In the genomic region with DNA sequence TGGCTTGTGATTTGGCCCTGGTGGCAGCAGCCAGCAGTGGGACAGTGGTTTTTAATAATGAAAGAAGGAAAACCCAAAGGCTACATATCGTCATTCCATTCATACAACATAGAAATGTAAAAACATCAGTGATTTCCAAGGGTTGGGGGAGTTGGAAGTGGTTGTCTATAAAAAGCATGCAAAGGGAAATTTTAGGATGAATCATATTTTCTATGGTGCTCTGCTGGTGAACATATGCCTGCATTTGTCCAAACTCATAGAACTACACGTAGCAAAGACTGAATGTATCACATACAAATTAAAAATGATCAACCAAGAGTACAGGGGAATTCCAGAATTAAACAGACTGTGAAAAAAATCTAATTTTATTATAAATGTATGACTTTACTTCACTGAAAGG, we compare ENCODE assay signal across 1 cellular context.
TF ChIP-seq lines count a peak whose summit lies in the region.

No MANE protein-coding gene starts in this region.

TF ChIP-seq in SK-N-SH, 30 proteins besides CTCF, POLR2A, EP300 and RAD21:
- TF ChIP-seq GABPA (IDR thresholded peaks at IDR 0.05; ENCODE audit: low read depth) (no peak), SIN3A (IDR thresholded peaks at IDR 0.05; ENCODE audit: borderline replicate concordance, low read depth, low read length) (no peak), YY1 (IDR thresholded peaks at IDR 0.05; ENCODE audit: low read depth) (no peak), TEAD4 (IDR thresholded peaks at IDR 0.05; ENCODE audit: borderline replicate concordance, insufficient read depth) (no peak), CHD2 (IDR thresholded peaks at IDR 0.05; ENCODE audit: low read length, partially characterized antibody) (no peak), RXRA (IDR thresholded peaks at IDR 0.05; ENCODE audit: borderline replicate concordance, low read depth) (no peak), NRF1 (IDR thresholded peaks at IDR 0.05; ENCODE audit: low read depth, low read length) (no peak), RCOR1 (IDR thresholded peaks at IDR 0.05; ENCODE audit: low read length) (no peak), GATA2 (CRISPR knock-in tag; IDR thresholded peaks at IDR 0.05) (no peak), RFX5 (IDR thresholded peaks at IDR 0.05; ENCODE audit: low read length) (no peak), FOSL2 (IDR thresholded peaks at IDR 0.05; ENCODE audit: borderline replicate concordance, low read depth) (no peak), MEF2A (IDR thresholded peaks at IDR 0.05; ENCODE audit: borderline replicate concordance, low read depth) (no peak), POLR2AphosphoS5 (IDR thresholded peaks at IDR 0.05; ENCODE audit: low read depth, low read length) (no peak)
- TF ChIP-seq, protein P1, sequence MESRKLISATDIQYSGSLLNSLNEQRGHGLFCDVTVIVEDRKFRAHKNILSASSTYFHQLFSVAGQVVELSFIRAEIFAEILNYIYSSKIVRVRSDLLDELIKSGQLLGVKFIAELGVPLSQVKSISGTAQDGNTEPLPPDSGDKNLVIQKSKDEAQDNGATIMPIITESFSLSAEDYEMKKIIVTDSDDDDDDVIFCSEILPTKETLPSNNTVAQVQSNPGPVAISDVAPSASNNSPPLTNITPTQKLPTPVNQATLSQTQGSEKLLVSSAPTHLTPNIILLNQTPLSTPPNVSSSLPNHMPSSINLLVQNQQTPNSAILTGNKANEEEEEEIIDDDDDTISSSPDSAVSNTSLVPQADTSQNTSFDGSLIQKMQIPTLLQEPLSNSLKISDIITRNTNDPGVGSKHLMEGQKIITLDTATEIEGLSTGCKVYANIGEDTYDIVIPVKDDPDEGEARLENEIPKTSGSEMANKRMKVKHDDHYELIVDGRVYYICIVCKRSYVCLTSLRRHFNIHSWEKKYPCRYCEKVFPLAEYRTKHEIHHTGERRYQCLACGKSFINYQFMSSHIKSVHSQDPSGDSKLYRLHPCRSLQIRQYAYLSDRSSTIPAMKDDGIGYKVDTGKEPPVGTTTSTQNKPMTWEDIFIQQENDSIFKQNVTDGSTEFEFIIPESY (IDR thresholded peaks at IDR 0.05; ENCODE audit: borderline replicate concordance, low read depth), result no peak
- TF ChIP-seq, protein P2, sequence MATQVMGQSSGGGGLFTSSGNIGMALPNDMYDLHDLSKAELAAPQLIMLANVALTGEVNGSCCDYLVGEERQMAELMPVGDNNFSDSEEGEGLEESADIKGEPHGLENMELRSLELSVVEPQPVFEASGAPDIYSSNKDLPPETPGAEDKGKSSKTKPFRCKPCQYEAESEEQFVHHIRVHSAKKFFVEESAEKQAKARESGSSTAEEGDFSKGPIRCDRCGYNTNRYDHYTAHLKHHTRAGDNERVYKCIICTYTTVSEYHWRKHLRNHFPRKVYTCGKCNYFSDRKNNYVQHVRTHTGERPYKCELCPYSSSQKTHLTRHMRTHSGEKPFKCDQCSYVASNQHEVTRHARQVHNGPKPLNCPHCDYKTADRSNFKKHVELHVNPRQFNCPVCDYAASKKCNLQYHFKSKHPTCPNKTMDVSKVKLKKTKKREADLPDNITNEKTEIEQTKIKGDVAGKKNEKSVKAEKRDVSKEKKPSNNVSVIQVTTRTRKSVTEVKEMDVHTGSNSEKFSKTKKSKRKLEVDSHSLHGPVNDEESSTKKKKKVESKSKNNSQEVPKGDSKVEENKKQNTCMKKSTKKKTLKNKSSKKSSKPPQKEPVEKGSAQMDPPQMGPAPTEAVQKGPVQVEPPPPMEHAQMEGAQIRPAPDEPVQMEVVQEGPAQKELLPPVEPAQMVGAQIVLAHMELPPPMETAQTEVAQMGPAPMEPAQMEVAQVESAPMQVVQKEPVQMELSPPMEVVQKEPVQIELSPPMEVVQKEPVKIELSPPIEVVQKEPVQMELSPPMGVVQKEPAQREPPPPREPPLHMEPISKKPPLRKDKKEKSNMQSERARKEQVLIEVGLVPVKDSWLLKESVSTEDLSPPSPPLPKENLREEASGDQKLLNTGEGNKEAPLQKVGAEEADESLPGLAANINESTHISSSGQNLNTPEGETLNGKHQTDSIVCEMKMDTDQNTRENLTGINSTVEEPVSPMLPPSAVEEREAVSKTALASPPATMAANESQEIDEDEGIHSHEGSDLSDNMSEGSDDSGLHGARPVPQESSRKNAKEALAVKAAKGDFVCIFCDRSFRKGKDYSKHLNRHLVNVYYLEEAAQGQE (IDR thresholded peaks at IDR 0.05; ENCODE audit: low read depth, low read length), result no peak
- TF ChIP-seq, protein P3, sequence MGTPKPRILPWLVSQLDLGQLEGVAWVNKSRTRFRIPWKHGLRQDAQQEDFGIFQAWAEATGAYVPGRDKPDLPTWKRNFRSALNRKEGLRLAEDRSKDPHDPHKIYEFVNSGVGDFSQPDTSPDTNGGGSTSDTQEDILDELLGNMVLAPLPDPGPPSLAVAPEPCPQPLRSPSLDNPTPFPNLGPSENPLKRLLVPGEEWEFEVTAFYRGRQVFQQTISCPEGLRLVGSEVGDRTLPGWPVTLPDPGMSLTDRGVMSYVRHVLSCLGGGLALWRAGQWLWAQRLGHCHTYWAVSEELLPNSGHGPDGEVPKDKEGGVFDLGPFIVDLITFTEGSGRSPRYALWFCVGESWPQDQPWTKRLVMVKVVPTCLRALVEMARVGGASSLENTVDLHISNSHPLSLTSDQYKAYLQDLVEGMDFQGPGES (IDR thresholded peaks at IDR 0.05; ENCODE audit: low read depth, low read length), result no peak
- TF ChIP-seq, protein P4, sequence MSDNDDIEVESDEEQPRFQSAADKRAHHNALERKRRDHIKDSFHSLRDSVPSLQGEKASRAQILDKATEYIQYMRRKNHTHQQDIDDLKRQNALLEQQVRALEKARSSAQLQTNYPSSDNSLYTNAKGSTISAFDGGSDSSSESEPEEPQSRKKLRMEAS (IDR thresholded peaks at IDR 0.05; ENCODE audit: low read depth), result no peak
